17 cellular contexts compared by ENCODE assay signal in the genomic region with DNA sequence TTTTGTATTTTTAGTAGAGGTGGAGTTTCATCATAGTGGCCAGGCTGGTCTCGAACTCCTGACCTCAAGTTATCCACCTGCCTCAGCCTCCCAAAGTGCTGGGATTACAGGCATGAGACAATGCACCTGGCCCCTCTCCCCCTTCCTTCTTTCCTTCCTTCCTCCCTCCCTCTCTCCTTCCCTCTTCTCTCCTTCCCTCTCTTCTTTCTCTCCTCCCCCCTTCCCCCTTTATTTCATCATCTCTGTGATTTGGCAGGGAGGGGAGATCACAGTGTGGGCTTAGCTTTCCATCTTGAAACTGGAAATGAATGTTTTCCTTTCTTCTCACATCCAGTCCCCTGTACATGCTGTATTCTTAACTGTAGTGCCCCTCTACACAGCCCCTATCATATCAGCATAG.
"Had no signal": no experiment of that assay in that cellular context is flagged by ENCODE, and none has a peak within 500 bp of the region (broad histone marks: within the 10 kb centered on the region; RNA-seq: fewer than 3 reads in every experiment).

No MANE protein-coding gene starts in this region.

- DNase-seq: KBM-7, MM.1S, NCI-H1092 treated with DMSO at 0.1 percent for 48 hours, NCI-H1436, NCI-H187, NCI-H2029, NCI-H2081 treated with DMSO at 0.1 percent for 48 hours, NCI-H2171, NCI-H446, NCI-H510A, NCI-H524 treated with DMSO at 0.1 percent for 48 hours, NCI-H69, NCI-H774, RPMI8226, SHP77 treated with DMSO at 0.1 percent for 48 hours, SJCRH30 had no signal

- H3K9me3 Mint-ChIP-seq: IgD-negative memory B cell had no signal

- H3K27me3 Mint-ChIP-seq: IgD-negative memory B cell had no signal

- H3K27me3 ChIP-seq: SJCRH30 had no signal

- H3K4me3 Mint-ChIP-seq: IgD-negative memory B cell had no signal

- H3K4me1 ChIP-seq: SJCRH30 had no signal

- H3K27ac ChIP-seq: SJCRH30 had no signal

- H3K4me3 ChIP-seq: SJCRH30 had no signal

- H3K9me3 ChIP-seq: SJCRH30 had no signal
